Comparison of ENCODE assay signal across 14 cellular contexts in the genomic region with DNA sequence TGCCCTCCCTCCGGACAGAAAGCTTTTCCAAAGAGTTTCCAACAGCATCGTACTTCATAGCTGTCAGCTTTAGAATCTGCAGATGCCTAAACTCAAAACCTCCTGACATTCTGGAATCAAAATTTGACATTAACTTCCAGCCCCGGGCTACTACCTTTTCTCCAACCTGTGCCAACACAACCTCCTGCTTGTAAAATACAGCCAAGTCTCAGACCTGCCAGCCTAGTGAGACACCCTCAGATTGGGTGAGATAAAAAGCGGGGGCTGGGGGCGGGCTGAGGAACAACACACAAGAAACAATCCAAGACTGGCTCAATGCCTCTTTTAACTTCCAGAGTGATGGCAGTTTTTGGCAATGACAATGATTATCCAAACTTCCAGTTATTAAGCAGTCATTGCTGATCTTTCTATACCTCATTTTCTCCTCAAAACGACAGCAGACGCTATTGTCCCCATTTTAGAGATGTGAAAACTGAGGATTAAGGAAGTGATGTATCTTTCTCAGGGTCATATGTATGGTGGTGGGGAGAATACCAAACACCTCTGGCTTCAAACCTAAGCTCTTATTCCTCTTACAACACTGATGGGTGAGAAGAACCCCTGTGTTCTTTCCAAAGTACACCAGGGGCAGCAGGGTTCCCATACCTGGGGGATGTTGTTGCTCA. TPM values are rescaled to one million over a fixed set of nuclear protein-coding genes. Genes with fewer than 3 reads are reported as not detected.
DNase-seq lines count a peak whose midpoint lies in the region; ATAC-seq and TF ChIP-seq lines count a peak whose summit lies in the region.
"Had no signal": no experiment of that assay in that cellular context is flagged by ENCODE, and none has a peak within 500 bp of the region (broad histone marks: within the 10 kb centered on the region; RNA-seq: fewer than 3 reads in every experiment).

No MANE protein-coding gene starts in this region.

- TF ChIP-seq POLR2A in transverse colon (IDR thresholded peaks at IDR 0.05): no peak

- H3K14ac ChIP-seq in mesenchymal stem cell (ENCODE audit: low read length in 2 of 2): no peak overlapping the region

- H3K9me3 ChIP-seq in NT2/D1 (ENCODE audit: insufficient read depth, low read length) (peaks cover 6% of the 10 kb centered on the region; the same call in 1 of the 2 replicates), colonic mucosa (no peaks in the 10 kb centered on the region), mesenchymal stem cell (ENCODE audit: control insufficient read depth, low read length) (no peaks in the 10 kb centered on the region), transverse colon (no peaks in the 10 kb centered on the region)
- H3K9me3 ChIP-seq: MG63 had no signal

- no peak overlapping the region for H4K91ac ChIP-seq in mesenchymal stem cell (ENCODE audit: low read length)

- no peak for DNase-seq in NT2/D1 (ENCODE audit: low read depth, low spot score)
- DNase-seq in colonic mucosa: no peak
- DNase-seq in mesenchymal stem cell: no peak
- DNase-seq in transverse colon: no peak
- DNase-seq in stimulated activated CD4-positive, alpha-beta T cell treated with anti-CD3 and anti-CD28 coated beads, Interleukin-4, amount 100 ng/mL, for 4 hours: no peak
- DNase-seq in NK-92 (lab: John Stamatoyannopoulos, UW; ENCODE audit: unreplicated experiment): no peak
- DNase-seq: activated CD8-positive, alpha-beta memory T cell treated with anti-CD3 and anti-CD28 coated beads for 24 hours; CD8-positive, alpha-beta memory T cell; GDM1; MG63; stimulated activated CD4-positive, alpha-beta T cell treated with anti-CD3 and anti-CD28 coated beads, Interleukin-2, amount 100 ng/mL, for 48 hours; stimulated activated naive CD8-positive, alpha-beta T cell treated with anti-CD3 and anti-CD28 coated beads, Interleukin-15, Interleukin-2, amounts not matched to agents 100 U/mL and 50 U/mL, for 24 hours had no signal

- peak overlapping the region; percentile 68 for H3K4me2 ChIP-seq in mesenchymal stem cell (ENCODE audit: low read length, poor library complexity, severe bottlenecking)

- H4K8ac ChIP-seq in mesenchymal stem cell (ENCODE audit: low read length): no peak overlapping the region

- peak overlapping the region; percentile 92 for H2BK15ac ChIP-seq in mesenchymal stem cell (ENCODE audit: low read depth, poor library complexity, severe bottlenecking)

- H3K4me1 ChIP-seq in NT2/D1 (ENCODE audit: insufficient read depth, insufficient read length) (peaks cover 5% of the 10 kb centered on the region), colonic mucosa (no peaks in the 10 kb centered on the region), mesenchymal stem cell (ENCODE audit: control insufficient read depth, insufficient read depth, low read depth, low read length) (peaks cover 3% of the 10 kb centered on the region), transverse colon (peaks cover 0 to 12% (median 7%) of the 10 kb centered on the region in 4 donors)

- H3K36me3 ChIP-seq in NT2/D1 (ENCODE audit: insufficient read depth, insufficient read length, low read length) (peaks cover 44% of the 10 kb centered on the region), colonic mucosa (no peaks in the 10 kb centered on the region), mesenchymal stem cell (ENCODE audit: control insufficient read depth in 1 of 2, insufficient read depth in 2 of 2, low read depth in 1 of 2, low read length in 2 of 2) (peaks cover 4 to 31% of the 10 kb centered on the region in 2 experiments), transverse colon (no peaks in the 10 kb centered on the region)
- H3K36me3 ChIP-seq: MG63 had no signal

- H2BK5ac ChIP-seq in mesenchymal stem cell (ENCODE audit: low read depth, low read length, poor library complexity, severe bottlenecking): peak overlapping the region; percentile 61

- ATAC-seq in GM21786 (IDR thresholded peaks at IDR 0.05; ENCODE audit: unreplicated experiment) (no peak), GM21717 (IDR thresholded peaks at IDR 0.05; ENCODE audit: unreplicated experiment) (no peak)
- ATAC-seq: stimulated activated naive CD8-positive, alpha-beta T cell treated with anti-CD3 and anti-CD28 coated beads, Interleukin-15, Interleukin-2, amounts not matched to agents 100 U/mL and 50 U/mL, for 24 hours had no signal

- TF ChIP-seq CTCF in colonic mucosa (IDR thresholded peaks at IDR 0.05) (no peak), transverse colon (IDR thresholded peaks at IDR 0.05) (no peak)

- peak overlapping the region in 1 of 2 experiments; percentile 79 for H2BK12ac ChIP-seq in mesenchymal stem cell (ENCODE audit: low read length in 2 of 2)

- TF ChIP-seq EP300 in transverse colon (IDR thresholded peaks at IDR 0.05; ENCODE audit: low read depth): no peak

- peak overlapping the region; percentile 30 for H3K27ac ChIP-seq in colonic mucosa
- H3K27ac ChIP-seq in mesenchymal stem cell (ENCODE audit: low read length, poor library complexity, severe bottlenecking): peak overlapping the region; percentile 43
- peak overlapping the region; percentile 83 to 86 (median 84) for H3K27ac ChIP-seq in transverse colon

- H3K4ac ChIP-seq in mesenchymal stem cell (ENCODE audit: low read depth in 1 of 2, low read length in 2 of 2): no peak overlapping the region

- 60% methylated on average over 5 of the region's 7 CpGs for WGBS in mesenchymal stem cell
- 57 to 65% methylated on average over 1 to 7 of the region's 7 CpGs for WGBS in transverse colon (ENCODE audit: low coverage in 1 of 2), 2 donors

- no peak overlapping the region for H2BK120ac ChIP-seq in mesenchymal stem cell (ENCODE audit: low read depth, low read length)

- no peak overlapping the region for H3K23ac ChIP-seq in mesenchymal stem cell (ENCODE audit: low read length in 2 of 2)

- H3K27me3 ChIP-seq in NT2/D1 (ENCODE audit: insufficient read depth, insufficient read length) (peaks cover 33% of the 10 kb centered on the region), colonic mucosa (peaks cover 6% of the 10 kb centered on the region), mesenchymal stem cell (ENCODE audit: control insufficient read depth in 1 of 2, insufficient read depth in 1 of 2, low read length in 2 of 2) (no peaks in the 10 kb centered on the region), transverse colon (peaks cover 44% of the 10 kb centered on the region)
- H3K27me3 ChIP-seq: MG63 had no signal

- intact Hi-C loops in colonic mucosa (cut with DNase I) (no loop called here), transverse colon (cut with DNase I; ENCODE audit: low total_unique reads) (no loop called here)

- peaks cover 7% of the 10 kb centered on the region for H3K79me1 ChIP-seq in mesenchymal stem cell (replicated peaks; ENCODE audit: low read length, poor library complexity, severe bottlenecking)

- H3K18ac ChIP-seq in mesenchymal stem cell (ENCODE audit: low read depth in 1 of 2, low read length in 2 of 2): no peak overlapping the region

- no peak overlapping the region for H2AFZ ChIP-seq in mesenchymal stem cell (ENCODE audit: low read depth, low read length)

- in situ Hi-C loops in transverse colon (cut with MboI; ENCODE audit: low pct_ligation_motif_present in 1 of 4, low pct_unique_long_range_greater_than_20kb in 1 of 4, low sequenced_read_pairs in 3 of 4): no loop called here

- H3K9ac ChIP-seq in NT2/D1 (ENCODE audit: insufficient read length, low read depth) (peak overlapping the region; percentile 15), colonic mucosa (ENCODE audit: low read depth in 2 of 2, low read length in 2 of 2) (no peak overlapping the region), mesenchymal stem cell (ENCODE audit: low read length) (peak overlapping the region; percentile 85)

- peak overlapping the region; percentile 81 for H2AK5ac ChIP-seq in mesenchymal stem cell (ENCODE audit: low read length, severe bottlenecking)

- H3K4me3 ChIP-seq in NT2/D1 (ENCODE audit: insufficient read length, low read depth) (peak overlapping the region; percentile 60), colonic mucosa (no peak overlapping the region), mesenchymal stem cell (ENCODE audit: insufficient read depth in 1 of 2, low read depth in 1 of 2, low read length in 2 of 2) (peak overlapping the region; percentile 47 to 81), transverse colon (peak overlapping the region; percentile 3 to 47 (median 28))

RNA-seq across cellular contexts. Expression of gene TNC, which starts 1.2 kb away (rescaled TPM):
- total RNA-seq in colonic mucosa (10 to 100 TPM in 1 of 2 donors, 1 to 10 TPM in 1; 5.0 to 65.6 TPM), transverse colon (100 to 1,000 TPM in 1 of 4 donors, 10 to 100 TPM in 3; 29.4 to 316 (median 61.9) TPM)
- 32.2 TPM for polyA plus RNA-seq in mesenchymal stem cell (2013, experiment 1 of 2)
- polyA plus RNA-seq in mesenchymal stem cell (2013, experiment 2 of 2): 29.1 TPM
- polyA plus RNA-seq: CD8-positive, alpha-beta memory T cell had no signal

Comparison
In these comparisons a context has a peak if more than half of its experiments do, and no peak if none do; other contexts are left out.
1. H3K9ac ChIP-seq: peak in NT2/D1 (single experiment) and mesenchymal stem cell (single experiment); none in colonic mucosa (0 of 2).
2. H3K27ac ChIP-seq: peak in every context shown above with its lines; median percentile 84 in transverse colon; 43 in mesenchymal stem cell; 30 in colonic mucosa.